In genomic region chr4:107742791-107743190, GRCh38 we compare ENCODE assay signal across 3 cellular contexts.
"Had no signal": no experiment of that assay in that cellular context is flagged by ENCODE, and none has a peak within 500 bp of the region (broad histone marks: within the 10 kb centered on the region; RNA-seq: fewer than 3 reads in every experiment).

No MANE protein-coding gene starts in this region.

- DNase-seq: GDM1, GF-D8 had no signal

- H3K4me3 ChIP-seq: GM12878 had no signal
